ENCODE assay signal across 14 cellular contexts in genomic region chr16:85836706-85837582, GRCh38.
"Had no signal": no experiment of that assay in that cellular context is flagged by ENCODE, and none has a peak within 500 bp of the region (broad histone marks: within the 10 kb centered on the region; RNA-seq: fewer than 3 reads in every experiment).

No MANE protein-coding gene starts in this region.

- ATAC-seq: activated CD8-positive, alpha-beta T cell treated with anti-CD3 and anti-CD28 coated beads for 36 hours; heart left ventricle had no signal

- DNase-seq: activated CD4-positive, alpha-beta T cell treated with anti-CD3 and anti-CD28 coated beads for 4 hours; activated CD8-positive, alpha-beta memory T cell treated with anti-CD3 and anti-CD28 coated beads, Interleukin-2, amount 50 U/mL, for 4 hours; activated CD8-positive, alpha-beta T cell treated with anti-CD3 and anti-CD28 coated beads for 36 hours; activated naive CD4-positive, alpha-beta T cell; caudate nucleus; cortex of kidney; effector CD8-positive, alpha-beta T cell; heart left ventricle; islet precursor cell; left ventricle myocardium inferior; nephron progenitor cell; stimulated activated CD4-positive, alpha-beta T cell treated with anti-CD3 and anti-CD28 coated beads, Interleukin-4, amount 100 ng/mL, for 1 hour; stimulated activated CD8-positive, alpha-beta memory T cell treated with anti-CD3 and anti-CD28 coated beads, Interleukin-4, amount 100 ng/mL, for 48 hours; uterus had no signal

- H3K9me3 ChIP-seq: heart left ventricle, left ventricle myocardium inferior, uterus had no signal

- H3K36me3 ChIP-seq: heart left ventricle, left ventricle myocardium inferior, uterus had no signal

- H3K4me1 ChIP-seq: left ventricle myocardium inferior, uterus had no signal

- H3K27ac ChIP-seq: heart left ventricle, left ventricle myocardium inferior, uterus had no signal

- H3K4me3 ChIP-seq: heart left ventricle, left ventricle myocardium inferior, uterus had no signal
